8 cellular contexts compared by ENCODE assay signal in genomic region chr6:53547815-53548496, GRCh38. TPM values are rescaled to one million over a fixed set of nuclear protein-coding genes. Genes with fewer than 3 reads are reported as not detected.
DNase-seq lines count a peak whose midpoint lies in the region; ATAC-seq, FAIRE-seq and TF ChIP-seq lines count a peak whose summit lies in the region.

No MANE protein-coding gene starts in this region.

- no peaks in the 10 kb centered on the region for H3K36me3 Mint-ChIP-seq in naive thymus-derived CD8-positive, alpha-beta T cell
- H3K36me3 Mint-ChIP-seq in stimulated activated naive B cell treated with anti-CD40 and anti-IgM and Interleukin-4, amounts not matched to agents 10 μg/mL and 1 μg/mL and 100 μg/mL, for 72 hours = peaks cover 6 to 8% of the 10 kb centered on the region in 2 donors

- H3K27ac Mint-ChIP-seq in naive thymus-derived CD8-positive, alpha-beta T cell = peak overlapping the region; percentile 53 to 91 (median 84)
- H3K27ac Mint-ChIP-seq in stimulated activated naive B cell treated with anti-CD40 and anti-IgM and Interleukin-4, amounts not matched to agents 10 μg/mL and 1 μg/mL and 100 μg/mL, for 72 hours = peak overlapping the region; percentile 80

- H3K4me1 Mint-ChIP-seq in naive thymus-derived CD8-positive, alpha-beta T cell = peaks cover 17 to 47% (median 44%) of the 10 kb centered on the region in 4 donors
- peaks cover 33 to 41% of the 10 kb centered on the region in 2 donors for H3K4me1 Mint-ChIP-seq in stimulated activated naive B cell treated with anti-CD40 and anti-IgM and Interleukin-4, amounts not matched to agents 10 μg/mL and 1 μg/mL and 100 μg/mL, for 72 hours

- H3K4me3 ChIP-seq in DND-41 (ENCODE audit: low read depth in 1 of 2, low read length in 2 of 2) = peak overlapping the region; percentile 32 to 65
- peak overlapping the region; percentile 67 for H3K4me3 ChIP-seq in Karpas-422 (ENCODE audit: low read length)
- H3K4me3 ChIP-seq in fibroblast of mammary gland (ENCODE audit: control insufficient read depth, low read depth, low read length) = peak overlapping the region; percentile 77

- peak overlapping the region; percentile 67 for H3K27ac ChIP-seq in DND-41 (ENCODE audit: low read length)
- H3K27ac ChIP-seq in Karpas-422 (ENCODE audit: low read length) = no peak overlapping the region

- H3K36me3 ChIP-seq in DND-41 (ENCODE audit: insufficient read depth, low read length) (no peaks in the 10 kb centered on the region), Karpas-422 (ENCODE audit: insufficient read depth, low read length) (no peaks in the 10 kb centered on the region)

- DNase-seq in DND-41 (peak; percentile 96), Karpas-422 (peak; percentile 95), RCC 7860 (ENCODE audit: low spot score) (peak; percentile 89), fibroblast of mammary gland (ENCODE audit: low read depth) (peak; percentile 96)
- peak; percentile 86 to 90 for DNase-seq in activated T-helper 1 cell treated with anti-CD3 and anti-CD28 coated beads, Interleukin-2, amount 50 U/mL, for 16 hours (ENCODE audit: low read depth in 1 of 2, low spot score in 1 of 2)
- peak; percentile 83 to 96 (median 91) for DNase-seq in naive thymus-derived CD8-positive, alpha-beta T cell
- peak; percentile 94 for DNase-seq in stimulated activated naive B cell treated with anti-CD40 and anti-IgM and Interleukin-4, amounts not matched to agents 10 μg/mL and 1 μg/mL and 100 μg/mL, for 72 hours

- POLR2A ChIA-PET in naive thymus-derived CD8-positive, alpha-beta T cell (lab: Charles Lee) = interaction anchor here (0.6 to 3.4 kb wide), 6 partner anchors 12 to 483 kb away, joined by 3 to 28 read pairs (median 5); partner anchors contain the start of gene FBXO9

- H3K9ac ChIP-seq in DND-41 (ENCODE audit: low read depth, low read length) (peak overlapping the region; percentile 53), Karpas-422 (ENCODE audit: low read length) (peak overlapping the region; percentile 65)

- ATAC-seq in DND-41 (ENCODE audit: insufficient read depth, low read depth) (peak; percentile 80), GM21825 (IDR thresholded peaks at IDR 0.05; ENCODE audit: unreplicated experiment) (peak; percentile 73)
- peak; percentile 78 to 83 for ATAC-seq in naive thymus-derived CD8-positive, alpha-beta T cell
- ATAC-seq in stimulated activated naive B cell treated with anti-CD40 and anti-IgM and Interleukin-4, amounts not matched to agents 10 μg/mL and 1 μg/mL and 100 μg/mL, for 72 hours (replicated peaks) = peak; percentile 86 to 87

- peak overlapping the region; percentile 72 for H2AFZ ChIP-seq in DND-41 (ENCODE audit: low read depth, low read length)
- peak overlapping the region; percentile 94 for H2AFZ ChIP-seq in Karpas-422 (ENCODE audit: low read length)

- peaks cover 45% of the 10 kb centered on the region for H3K4me1 ChIP-seq in DND-41 (ENCODE audit: insufficient read depth, low read length)
- peaks cover 35% of the 10 kb centered on the region for H3K4me1 ChIP-seq in Karpas-422 (ENCODE audit: low read length)

- no peaks in the 10 kb centered on the region for H3K27me3 ChIP-seq in DND-41 (ENCODE audit: insufficient read depth, low read length, poor library complexity)
- H3K27me3 ChIP-seq in Karpas-422 (ENCODE audit: low read length) = peaks cover 8% of the 10 kb centered on the region; the same call in 1 of the 2 replicates

- no peaks in the 10 kb centered on the region for H3K27me3 Mint-ChIP-seq in naive thymus-derived CD8-positive, alpha-beta T cell
- H3K27me3 Mint-ChIP-seq in stimulated activated naive B cell treated with anti-CD40 and anti-IgM and Interleukin-4, amounts not matched to agents 10 μg/mL and 1 μg/mL and 100 μg/mL, for 72 hours = no peaks in the 10 kb centered on the region

- TF ChIP-seq CTCF in DND-41 (IDR thresholded peaks at IDR 0.05; ENCODE audit: borderline replicate concordance, extremely low read depth, low read length, poor library complexity, severe bottlenecking) = peak; percentile 26
- no peak for TF ChIP-seq CTCF in fibroblast of mammary gland (conservative IDR thresholded peaks at IDR 0.05; ENCODE audit: control insufficient read depth, insufficient read depth, low read depth, low read length)

- H3K9me2 ChIP-seq in Karpas-422 (replicated peaks; ENCODE audit: insufficient read depth, low read length) = no peaks in the 10 kb centered on the region

- H3K9me3 Mint-ChIP-seq in naive thymus-derived CD8-positive, alpha-beta T cell = no peaks in the 10 kb centered on the region
- H3K9me3 Mint-ChIP-seq in stimulated activated naive B cell treated with anti-CD40 and anti-IgM and Interleukin-4, amounts not matched to agents 10 μg/mL and 1 μg/mL and 100 μg/mL, for 72 hours = peaks cover 11 to 12% of the 10 kb centered on the region in 2 donors

- peak overlapping the region; percentile 67 for H3K4me2 ChIP-seq in DND-41 (ENCODE audit: insufficient read depth, low read length)
- peak overlapping the region; percentile 90 for H3K4me2 ChIP-seq in Karpas-422 (ENCODE audit: low read depth, low read length, poor library complexity, severe bottlenecking)

- peaks cover 3% of the 10 kb centered on the region; the same call in 1 of the 2 replicates for H4K20me1 ChIP-seq in DND-41 (ENCODE audit: insufficient read depth, low read length)
- H4K20me1 ChIP-seq in Karpas-422 (ENCODE audit: insufficient read depth, low read depth, low read length) = no peaks in the 10 kb centered on the region

- H3K4me3 Mint-ChIP-seq in naive thymus-derived CD8-positive, alpha-beta T cell = peak overlapping the region; percentile 85 to 94 (median 90)
- H3K4me3 Mint-ChIP-seq in stimulated activated naive B cell treated with anti-CD40 and anti-IgM and Interleukin-4, amounts not matched to agents 10 μg/mL and 1 μg/mL and 100 μg/mL, for 72 hours = peak overlapping the region; percentile 88 to 92

- FAIRE-seq in RCC 7860 (lab: Jason Lieb, UNC) = no peak

- H3K79me2 ChIP-seq in DND-41 (ENCODE audit: insufficient read depth, low read length) (peaks cover 16% of the 10 kb centered on the region), Karpas-422 (ENCODE audit: low read length) (no peaks in the 10 kb centered on the region)

- H3K9me3 ChIP-seq in DND-41 (ENCODE audit: insufficient read depth, low read length, severe bottlenecking) = no peaks in the 10 kb centered on the region
- no peaks in the 10 kb centered on the region for H3K9me3 ChIP-seq in Karpas-422 (ENCODE audit: low read length)

RNA-seq across cellular contexts. Expression of gene GCLC, which starts 3.1 kb away (rescaled TPM):
- total RNA-seq in Karpas-422 (2014; rRNA removed; shearing (Covaris generic); ENCODE audit: low replicate concordance) = 11.6 and 20.3 TPM in 2 replicates
- 10 to 100 TPM; 53.8 to 54.3 TPM for total RNA-seq in naive thymus-derived CD8-positive, alpha-beta T cell
- polyA plus RNA-seq in naive thymus-derived CD8-positive, alpha-beta T cell = 10 to 100 TPM in 2 of 3 donors, 1 to 10 TPM in 1; 9.2 to 13.5 (median 10.1) TPM
